9 cellular contexts compared by ENCODE assay signal in genomic region chr2:179911569-179911968, GRCh38. TPM values are rescaled to one million over a fixed set of nuclear protein-coding genes. Genes with fewer than 3 reads are reported as not detected.
"Had no signal": no experiment of that assay in that cellular context is flagged by ENCODE, and none has a peak within 500 bp of the region (broad histone marks: within the 10 kb centered on the region; RNA-seq: fewer than 3 reads in every experiment).

No MANE protein-coding gene starts in this region.

- FAIRE-seq: G401.6, GM12878, GM12891, GM12892, GM18507, GM19239 had no signal

- H3K4me3 ChIP-seq: GM12878 had no signal

- DNase-seq: GDM1, GF-D8 had no signal

- ATAC-seq: GM12878 had no signal

RNA-seq across cellular contexts. Expression of gene ZNF385B, which starts 50.2 kb away (rescaled TPM):
- total RNA-seq: G401, GM12878 had no signal
- polyA plus RNA-seq: GM12878 had no signal
